Comparison of ENCODE assay signal across 19 cellular contexts in the genomic region with DNA sequence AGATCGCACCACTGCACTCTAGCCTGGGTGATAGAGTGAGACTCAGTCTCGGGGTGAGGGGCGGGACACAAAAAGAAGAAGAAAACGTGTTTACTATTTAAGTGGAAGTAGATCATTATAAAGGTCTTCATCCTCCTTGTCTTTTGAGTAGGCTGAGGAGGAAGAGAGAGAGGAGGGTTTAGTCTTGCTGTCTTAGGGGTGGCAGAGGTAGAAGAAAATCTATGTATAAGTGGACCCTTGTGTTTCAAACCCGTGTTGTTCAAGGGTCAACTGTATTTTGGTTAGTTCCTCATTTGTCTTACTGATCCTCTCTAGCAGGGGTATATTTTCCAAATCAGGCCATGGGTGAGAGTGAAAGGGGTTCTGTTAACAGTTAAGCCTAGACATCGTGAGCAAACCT. TPM values are rescaled to one million over a fixed set of nuclear protein-coding genes. Genes with fewer than 3 reads are reported as not detected.
"Had no signal": no experiment of that assay in that cellular context is flagged by ENCODE, and none has a peak within 500 bp of the region (broad histone marks: within the 10 kb centered on the region; RNA-seq: fewer than 3 reads in every experiment).

No MANE protein-coding gene starts in this region.

- H3K4me1 ChIP-seq: lower lobe of right lung had no signal

- H3K9me3 Mint-ChIP-seq: activated B cell treated with CpG ODN at 0.5 μM for 24 hours; activated CD4-positive, alpha-beta memory T cell treated with anti-CD3 and anti-CD28 coated beads for 36 hours; activated T-helper 1 cell treated with anti-CD3 and anti-CD28 coated beads, Interleukin-12 subunit alpha, Interleukin-12 subunit beta, Interleukin-2, Interleukin-4 antibody, amounts not matched to agents 30 ng/mL and 10 ng/mL and 1 ng/mL, durations not matched to agents 14 hours and 24 hours and 36 hours; dendritic cell treated with granulocyte-macrophage colony-stimulating factor and Interleukin-4, amounts not matched to agents 40 ng/mL and 50 ng/mL, for 4 days; natural killer cell; T-helper 2 cell treated with Interferon-gamma antibody and Interleukin-4, amounts not matched to agents 5 μg/mL and 100 μg/mL, for 36 hours had no signal

- H3K36me3 Mint-ChIP-seq: activated CD4-positive, alpha-beta memory T cell treated with anti-CD3 and anti-CD28 coated beads for 36 hours; activated naive CD8-positive, alpha-beta T cell; natural killer cell had no signal

- H3K4me3 ChIP-seq: lower lobe of right lung had no signal

- H3K27me3 Mint-ChIP-seq: dendritic cell treated with granulocyte-macrophage colony-stimulating factor and Interleukin-4, amounts not matched to agents 40 ng/mL and 50 ng/mL, for 4 days had no signal

- H3K9me3 ChIP-seq: lower lobe of right lung had no signal

- ATAC-seq: lower lobe of right lung, natural killer cell had no signal

- H3K4me1 Mint-ChIP-seq: activated B cell treated with CpG ODN at 0.5 μM for 24 hours, natural killer cell had no signal

- H3K36me3 ChIP-seq: lower lobe of right lung had no signal

- DNase-seq: activated B cell treated with CpG ODN at 0.5 μM for 24 hours; activated CD4-positive, alpha-beta memory T cell treated with anti-CD3 and anti-CD28 coated beads for 36 hours; activated CD4-positive, alpha-beta T cell treated with anti-CD3 and anti-CD28 coated beads for 4 hours; activated T-cell treated with anti-CD3 and anti-CD28 coated beads for 4 hours; effector memory CD4-positive, alpha-beta T cell; foreskin fibroblast; hippocampal formation; lower lobe of right lung; natural killer cell; occipital lobe; posterior cingulate gyrus; retina; stimulated activated CD8-positive, alpha-beta memory T cell treated with anti-CD3 and anti-CD28 coated beads, Interleukin-4, amount 100 ng/mL, for 48 hours; stimulated activated naive CD4-positive, alpha-beta T cell had no signal

- H3K4me3 Mint-ChIP-seq: activated B cell treated with CpG ODN at 0.5 μM for 24 hours; activated CD4-positive, alpha-beta memory T cell treated with anti-CD3 and anti-CD28 coated beads for 36 hours; activated naive CD8-positive, alpha-beta T cell; activated T-helper 1 cell treated with anti-CD3 and anti-CD28 coated beads, Interleukin-12 subunit alpha, Interleukin-12 subunit beta, Interleukin-2, Interleukin-4 antibody, amounts not matched to agents 30 ng/mL and 10 ng/mL and 1 ng/mL, durations not matched to agents 14 hours and 24 hours and 36 hours; dendritic cell treated with granulocyte-macrophage colony-stimulating factor and Interleukin-4, amounts not matched to agents 40 ng/mL and 50 ng/mL, for 4 days; natural killer cell; T-helper 2 cell treated with Interferon-gamma antibody and Interleukin-4, amounts not matched to agents 5 μg/mL and 100 μg/mL, for 36 hours had no signal

- H3K27ac ChIP-seq: lower lobe of right lung had no signal

- H3K27ac Mint-ChIP-seq: activated B cell treated with CpG ODN at 0.5 μM for 24 hours; activated CD4-positive, alpha-beta memory T cell treated with anti-CD3 and anti-CD28 coated beads for 36 hours; activated naive CD8-positive, alpha-beta T cell; activated T-helper 1 cell treated with anti-CD3 and anti-CD28 coated beads, Interleukin-12 subunit alpha, Interleukin-12 subunit beta, Interleukin-2, Interleukin-4 antibody, amounts not matched to agents 30 ng/mL and 10 ng/mL and 1 ng/mL, durations not matched to agents 14 hours and 24 hours and 36 hours; dendritic cell treated with granulocyte-macrophage colony-stimulating factor and Interleukin-4, amounts not matched to agents 40 ng/mL and 50 ng/mL, for 4 days; natural killer cell; T-helper 2 cell treated with Interferon-gamma antibody and Interleukin-4, amounts not matched to agents 5 μg/mL and 100 μg/mL, for 36 hours had no signal

RNA-seq across cellular contexts. Expression of a gene that starts 40.1 kb away (rescaled TPM):
- total RNA-seq: activated B cell treated with CpG ODN at 0.5 μM for 24 hours, ureter had no signal
